In genomic region chr5:153752890-153753289, GRCh38 we compare ENCODE assay signal across 18 cellular contexts.
"Had no signal": no experiment of that assay in that cellular context is flagged by ENCODE, and none has a peak within 500 bp of the region (broad histone marks: within the 10 kb centered on the region; RNA-seq: fewer than 3 reads in every experiment).

No MANE protein-coding gene starts in this region.

- H3K27me3 ChIP-seq: ascending aorta, neural progenitor cell, sigmoid colon, spleen had no signal

- H3K4me2 ChIP-seq: neural progenitor cell had no signal

- H3K36me3 ChIP-seq: ascending aorta, left ventricle myocardium inferior, neural progenitor cell, sigmoid colon, spleen, thoracic aorta had no signal

- H3K9ac ChIP-seq: neural progenitor cell had no signal

- DNase-seq: activated CD4-positive, alpha-beta T cell treated with anti-CD3 and anti-CD28 coated beads, Interleukin-2, amount 50 U/mL, for 4 hours; activated CD8-positive, alpha-beta memory T cell treated with anti-CD3 and anti-CD28 coated beads for 24 hours; activated CD8-positive, alpha-beta memory T cell treated with anti-CD3 and anti-CD28 coated beads, Interleukin-2, amount 50 U/mL, for 4 hours; activated T-cell treated with anti-CD3 and anti-CD28 coated beads, Interleukin-2, amount 50 U/mL, for 24 hours; cortex of kidney; glutamatergic neuron; hippocampal formation; kidney glomerular epithelial cell; left ventricle myocardium inferior; naive thymus-derived CD8-positive, alpha-beta T cell; retina; sigmoid colon; spleen; stimulated activated CD4-positive, alpha-beta T cell treated with anti-CD3 and anti-CD28 coated beads, Interleukin-4, amount 100 ng/mL, for 1 hour; stimulated activated naive CD4-positive, alpha-beta T cell had no signal

- H3K27ac ChIP-seq: ascending aorta, left ventricle myocardium inferior, neural progenitor cell, sigmoid colon, spleen, thoracic aorta had no signal

- H3K4me3 ChIP-seq: ascending aorta, left ventricle myocardium inferior, neural progenitor cell, sigmoid colon, spleen, thoracic aorta had no signal

- H3K4me1 ChIP-seq: ascending aorta, left ventricle myocardium inferior, sigmoid colon, spleen had no signal
